26 cellular contexts compared by ENCODE assay signal in genomic region chr7:93544686-93545085, GRCh38. TPM values are rescaled to one million over a fixed set of nuclear protein-coding genes. Genes with fewer than 3 reads are reported as not detected.
"Had no signal": no experiment of that assay in that cellular context is flagged by ENCODE, and none has a peak within 500 bp of the region (broad histone marks: within the 10 kb centered on the region; RNA-seq: fewer than 3 reads in every experiment).

No MANE protein-coding gene starts in this region.

- H3K4me1 ChIP-seq: colonic mucosa, left lung, psoas muscle, right lobe of liver, upper lobe of right lung had no signal

- H3K4me3 ChIP-seq: cardiac muscle cell, colonic mucosa, left lung, psoas muscle, right lobe of liver, smooth muscle cell, upper lobe of right lung had no signal

- H3K27me3 ChIP-seq: cardiac muscle cell, colonic mucosa, left lung, right lobe of liver, upper lobe of right lung had no signal

- ATAC-seq: activated T-cell treated with anti-CD3 and anti-CD28 coated beads, Interleukin-2, amount 50 U/mL, for 4 hours; left lung; psoas muscle; right lobe of liver; stimulated activated memory B cell treated with anti-CD40 and anti-IgM and Interleukin-4, amounts not matched to agents 10 μg/mL and 1 μg/mL and 100 μg/mL, for 72 hours; upper lobe of right lung had no signal

- H3K27ac ChIP-seq: cardiac muscle cell, colonic mucosa, left lung, psoas muscle, right lobe of liver, upper lobe of right lung, VCaP had no signal

- DNase-seq: activated CD4-positive, alpha-beta T cell treated with anti-CD3 and anti-CD28 coated beads, Interleukin-2, amount 50 U/mL, for 1 hour; activated CD4-positive, CD25-positive, alpha-beta regulatory T cell treated with anti-CD3 and anti-CD28 coated beads, Interleukin-2, amount 50 U/mL, for 72 hours; activated CD8-positive, alpha-beta memory T cell treated with anti-CD3 and anti-CD28 coated beads, Interleukin-2, amount 50 U/mL, for 4 hours; activated naive CD4-positive, alpha-beta T cell treated with anti-CD3 and anti-CD28 coated beads for 36 hours; activated T-cell treated with anti-CD3 and anti-CD28 coated beads, Interleukin-2, amount 50 U/mL, for 4 hours; anterior cingulate cortex; colonic mucosa; endodermal cell; foreskin melanocyte; kidney; left lung; midbrain; psoas muscle; right lobe of liver; stimulated activated CD4-positive, alpha-beta T cell treated with anti-CD3 and anti-CD28 coated beads, Interleukin-4, amount 100 ng/mL, for 4 hours; SW 1271; T-helper 2 cell; upper lobe of right lung had no signal

RNA-seq across cellular contexts. Expression of gene CALCR, which starts 29.8 kb away (rescaled TPM):
- total RNA-seq: activated naive CD4-positive, alpha-beta T cell treated with anti-CD3 and anti-CD28 coated beads for 36 hours; activated T-cell treated with anti-CD3 and anti-CD28 coated beads, Interleukin-2, amount 50 U/mL, for 4 hours; cardiac muscle cell; colonic mucosa; epithelial cell of proximal tubule; fibroblast of lung; lung microvascular endothelial cell; osteocyte; right lobe of liver; smooth muscle cell; upper lobe of right lung had no signal
- polyA plus RNA-seq: cardiac muscle cell, fibroblast of lung, smooth muscle cell had no signal
